In genomic region chr3:172175254-172175599, GRCh38 we compare ENCODE assay signal across 21 cellular contexts.
DNase-seq lines count a peak whose midpoint lies in the region; ATAC-seq and TF ChIP-seq lines count a peak whose summit lies in the region.
"Had no signal": no experiment of that assay in that cellular context is flagged by ENCODE, and none has a peak within 500 bp of the region (broad histone marks: within the 10 kb centered on the region; RNA-seq: fewer than 3 reads in every experiment).

No MANE protein-coding gene starts in this region.

- no peaks in the 10 kb centered on the region for H3F3A ChIP-seq in MM.1S (ENCODE audit: insufficient read depth, low read length)

- H3K9me2 ChIP-seq in MM.1S (replicated peaks; ENCODE audit: insufficient read depth, low read length): no peaks in the 10 kb centered on the region

- H3K27ac ChIP-seq in heart left ventricle: peak overlapping the region in 7 of 12 donors; percentile 21 to 79 (median 37)
- peak overlapping the region in 3 of 4 donors; percentile 16 to 46 (median 23) for H3K27ac ChIP-seq in esophagus squamous epithelium
- H3K27ac ChIP-seq in upper lobe of left lung: peak overlapping the region in 3 of 4 donors; percentile 10 to 62 (median 15)
- no peak overlapping the region for H3K27ac ChIP-seq in MM.1S (ENCODE audit: low read length)
- peak overlapping the region in 1 of 2 donors; percentile 9 for H3K27ac ChIP-seq in ascending aorta
- no peak overlapping the region for H3K27ac ChIP-seq in ovary

- TF ChIP-seq POLR2A in heart left ventricle (IDR thresholded peaks at IDR 0.05) (no peak), esophagus squamous epithelium (IDR thresholded peaks at IDR 0.05) (no peak), upper lobe of left lung (IDR thresholded peaks at IDR 0.05) (no peak), ovary (IDR thresholded peaks at IDR 0.05) (no peak)

- intact Hi-C loops in heart left ventricle (cut with DNase I) (no loop called here), Right ventricle myocardium inferior (cut with DNase I) (no loop called here), esophagus squamous epithelium (cut with DNase I) (no loop called here), ascending aorta (cut with DNase I) (no loop called here), ovary (cut with DNase I) (no loop called here)

- H3K36me3 ChIP-seq in heart left ventricle (peaks cover 0 to 6% (median 0%) of the 10 kb centered on the region in 9 donors), esophagus squamous epithelium (no peaks in the 10 kb centered on the region), upper lobe of left lung (no peaks in the 10 kb centered on the region), MM.1S (replicated peaks; ENCODE audit: insufficient read depth, low read length) (no peaks in the 10 kb centered on the region; the same call in 1 of the 2 replicates), ascending aorta (no peaks in the 10 kb centered on the region), ovary (no peaks in the 10 kb centered on the region)
- H3K36me3 ChIP-seq: Peyer's patch, right atrium auricular region had no signal

- TF ChIP-seq CTCF in heart left ventricle (IDR thresholded peaks at IDR 0.05) (no peak), esophagus squamous epithelium (IDR thresholded peaks at IDR 0.05) (no peak), neural crest cell (conservative IDR thresholded peaks at IDR 0.05) (no peak), upper lobe of left lung (IDR thresholded peaks at IDR 0.05) (no peak), MM.1S (IDR thresholded peaks at IDR 0.05; ENCODE audit: low read length) (no peak), ascending aorta (IDR thresholded peaks at IDR 0.05) (no peak), ovary (IDR thresholded peaks at IDR 0.05) (no peak)

- H3K27ac Mint-ChIP-seq in neural crest cell (ENCODE audit: unreplicated experiment): peak overlapping the region; percentile 91
- H3K27ac Mint-ChIP-seq: activated B cell treated with CpG ODN at 0.5 μM for 24 hours had no signal

- peaks cover 3% of the 10 kb centered on the region for H3K36me3 Mint-ChIP-seq in neural crest cell (ENCODE audit: low read depth)

- peak overlapping the region; percentile 62 for H3K4me3 Mint-ChIP-seq in neural crest cell
- H3K4me3 Mint-ChIP-seq: activated B cell treated with CpG ODN at 0.5 μM for 24 hours had no signal

- H3K79me2 ChIP-seq in MM.1S (ENCODE audit: low read length): peaks cover 97% of the 10 kb centered on the region

- TF ChIP-seq EP300 in upper lobe of left lung (IDR thresholded peaks at IDR 0.05): no peak
- no peak for TF ChIP-seq EP300 in ovary (IDR thresholded peaks at IDR 0.05)

- no peak overlapping the region for H3K9ac ChIP-seq in MM.1S (ENCODE audit: low read length)

- H3K9me3 ChIP-seq in heart left ventricle (no peaks in the 10 kb centered on the region), esophagus squamous epithelium (no peaks in the 10 kb centered on the region), upper lobe of left lung (no peaks in the 10 kb centered on the region), MM.1S (replicated peaks; ENCODE audit: insufficient read depth, low read length) (no peaks in the 10 kb centered on the region), ascending aorta (no peaks in the 10 kb centered on the region), ovary (no peaks in the 10 kb centered on the region)
- H3K9me3 ChIP-seq: Peyer's patch, right atrium auricular region had no signal

- peaks cover 69% of the 10 kb centered on the region for H3K4me1 Mint-ChIP-seq in neural crest cell
- H3K4me1 Mint-ChIP-seq: activated B cell treated with CpG ODN at 0.5 μM for 24 hours had no signal

- H2AFZ ChIP-seq in MM.1S (ENCODE audit: low read length): no peak overlapping the region

- H3K27me3 ChIP-seq in heart left ventricle: no peaks in the 10 kb centered on the region
- no peaks in the 10 kb centered on the region for H3K27me3 ChIP-seq in esophagus squamous epithelium
- no peaks in the 10 kb centered on the region for H3K27me3 ChIP-seq in upper lobe of left lung
- H3K27me3 ChIP-seq in MM.1S (replicated peaks; ENCODE audit: insufficient read depth, low read length): no peaks in the 10 kb centered on the region
- no peaks in the 10 kb centered on the region for H3K27me3 ChIP-seq in ascending aorta
- H3K27me3 ChIP-seq in ovary: no peaks in the 10 kb centered on the region
- H3K27me3 ChIP-seq: Peyer's patch, right atrium auricular region had no signal

- whole genome bisulfite sequencing in heart left ventricle, 4 donors: 83 to 86% (median 85%) methylated on average over 3 of the region's 3 CpGs
- WGBS in esophagus squamous epithelium, 2 donors: 68 to 88% methylated on average over 3 of the region's 3 CpGs
- WGBS in upper lobe of left lung, 2 donors: 74 to 89% methylated on average over 3 of the region's 3 CpGs
- 75 to 78% (median 77%) methylated on average over 3 of the region's 3 CpGs for WGBS in ovary, 3 donors

- no peaks in the 10 kb centered on the region for H3K9me3 Mint-ChIP-seq in neural crest cell
- H3K9me3 Mint-ChIP-seq: activated B cell treated with CpG ODN at 0.5 μM for 24 hours had no signal

- ATAC-seq in heart left ventricle (no peak), Right ventricle myocardium inferior (no peak), upper lobe of left lung (ENCODE audit: low FRiP score in 2 of 2) (no peak)
- ATAC-seq: esophagus mucosa had no signal

- H3K4me2 ChIP-seq in MM.1S (ENCODE audit: low read depth, low read length): no peak overlapping the region

- H4K20me1 ChIP-seq in MM.1S (ENCODE audit: insufficient read depth, low read length): 0 out of 2 replicates have a peak, but pooled peaks cover 8% of the 10 kb centered on the region

- DNase-seq in heart left ventricle (no peak), Right ventricle myocardium inferior (ENCODE audit: missing footprints) (no peak), esophagus squamous epithelium (lab: John Stamatoyannopoulos, UW) (no peak), neural crest cell (ENCODE audit: low read depth, low spot score) (no peak), upper lobe of left lung (no peak), MM.1S (no peak), ascending aorta (ENCODE audit: low spot score in 2 of 2) (no peak), ovary (no peak)
- DNase-seq: activated B cell treated with CpG ODN at 0.5 μM for 24 hours; activated effector memory CD4-positive, alpha-beta T cell treated with Interleukin-2 at 50 U/mL for 16 hours; amygdala; CD4-positive, alpha-beta memory T cell; DND-41; GOT3; NCI-H2029 treated with DMSO at 0.1 percent for 48 hours; NCI-H526; Peyer's patch; stimulated activated CD4-positive, alpha-beta T cell treated with anti-CD3 and anti-CD28 coated beads, Interleukin-4, amount 100 ng/mL, for 4 hours; SW 1271 had no signal

- peaks cover 0 to 97% (median 64%) of the 10 kb centered on the region in 12 donors for H3K4me1 ChIP-seq in heart left ventricle
- peaks cover 0 to 49% (median 29%) of the 10 kb centered on the region in 3 donors for H3K4me1 ChIP-seq in esophagus squamous epithelium
- peaks cover 30 to 48% (median 38%) of the 10 kb centered on the region in 4 donors for H3K4me1 ChIP-seq in upper lobe of left lung
- peaks cover 33% of the 10 kb centered on the region for H3K4me1 ChIP-seq in MM.1S (ENCODE audit: low read length)
- peaks cover 6 to 43% of the 10 kb centered on the region in 2 donors for H3K4me1 ChIP-seq in ascending aorta
- H3K4me1 ChIP-seq in ovary (ENCODE audit: insufficient read depth): peaks cover 19% of the 10 kb centered on the region

- H3K4me3 ChIP-seq in heart left ventricle (no peak overlapping the region), esophagus squamous epithelium (no peak overlapping the region), upper lobe of left lung (no peak overlapping the region), MM.1S (ENCODE audit: low read length) (no peak overlapping the region), ascending aorta (no peak overlapping the region), ovary (no peak overlapping the region)
- H3K4me3 ChIP-seq: Peyer's patch, right atrium auricular region had no signal

- no peaks in the 10 kb centered on the region for H3K27me3 Mint-ChIP-seq in neural crest cell (ENCODE audit: low read depth)
- H3K27me3 Mint-ChIP-seq: activated B cell treated with CpG ODN at 0.5 μM for 24 hours; CD4-positive, alpha-beta memory T cell had no signal

Comparison
In these comparisons a context has a peak if more than half of its experiments do, and no peak if none do; other contexts are left out.
1. H3K27ac ChIP-seq: peak in heart left ventricle (7 of 12), esophagus squamous epithelium (3 of 4) and upper lobe of left lung (3 of 4); none in MM.1S (single experiment) and ovary (0 of 2).